ENCODE assay signal across 28 cellular contexts in genomic region chr2:188202777-188203176, GRCh38.
"Had no signal": no experiment of that assay in that cellular context is flagged by ENCODE, and none has a peak within 500 bp of the region (broad histone marks: within the 10 kb centered on the region; RNA-seq: fewer than 3 reads in every experiment).

No MANE protein-coding gene starts in this region.

- H3K27ac Mint-ChIP-seq: immature natural killer cell; mesothelial cell of epicardium; naive B cell; natural killer cell; nephron progenitor cell; neural progenitor cell; progenitor cell of endocrine pancreas; stimulated activated memory B cell treated with anti-CD40 and anti-IgM and Interleukin-4, amounts not matched to agents 10 μg/mL and 1 μg/mL and 100 μg/mL, for 72 hours; stimulated activated naive CD8-positive, alpha-beta T cell treated with anti-CD3 and anti-CD28 coated beads, Interleukin-15, amount 100 ng/mL, for 72 hours had no signal

- H3K4me1 ChIP-seq: heart left ventricle, left ventricle myocardium inferior, neural progenitor cell, right atrium auricular region, right lobe of liver, upper lobe of left lung had no signal

- H3K9me3 ChIP-seq: heart left ventricle, left ventricle myocardium inferior, neutrophil, ovary, right atrium auricular region, right lobe of liver, tibial nerve, upper lobe of left lung had no signal

- DNase-seq: heart left ventricle; hypothalamus; immature natural killer cell; left ventricle myocardium inferior; mesenchymal stem cell; naive B cell; natural killer cell; nephron progenitor cell; occipital lobe; ovary; right lobe of liver; stimulated activated CD4-positive, alpha-beta T cell treated with anti-CD3 and anti-CD28 coated beads, Interleukin-1b, Interleukin-23, amount 100 ng/mL, for 48 hours; stimulated activated CD4-positive, alpha-beta T cell treated with anti-CD3 and anti-CD28 coated beads, Interleukin-2, amount 100 ng/mL, for 48 hours; stimulated activated CD4-positive, alpha-beta T cell treated with anti-CD3 and anti-CD28 coated beads, Interleukin-4, amount 100 ng/mL, for 4 hours; stimulated activated CD8-positive, alpha-beta memory T cell treated with anti-CD3 and anti-CD28 coated beads, Interleukin-4, amount 100 ng/mL, for 48 hours; stimulated activated naive CD4-positive, alpha-beta T cell treated with Interleukin-2 at 50 U/mL for 16 hours; stimulated activated naive CD8-positive, alpha-beta T cell treated with anti-CD3 and anti-CD28 coated beads, Interleukin-15, amount 100 ng/mL, for 72 hours; substantia nigra; upper lobe of left lung had no signal

- ATAC-seq: heart left ventricle; natural killer cell; right lobe of liver; stimulated activated memory B cell treated with anti-CD40 and anti-IgM and Interleukin-4, amounts not matched to agents 10 μg/mL and 1 μg/mL and 100 μg/mL, for 72 hours; stimulated activated naive CD8-positive, alpha-beta T cell treated with anti-CD3 and anti-CD28 coated beads, Interleukin-15, amount 100 ng/mL, for 72 hours had no signal

- H3K27me3 Mint-ChIP-seq: naive B cell; progenitor cell of endocrine pancreas; stimulated activated memory B cell treated with anti-CD40 and anti-IgM and Interleukin-4, amounts not matched to agents 10 μg/mL and 1 μg/mL and 100 μg/mL, for 72 hours; stimulated activated naive CD8-positive, alpha-beta T cell treated with anti-CD3 and anti-CD28 coated beads, Interleukin-15, amount 100 ng/mL, for 72 hours had no signal

- H3K27me3 ChIP-seq: heart left ventricle, neural progenitor cell, neutrophil, ovary, right atrium auricular region, right lobe of liver, tibial nerve, upper lobe of left lung had no signal

- H3K36me3 ChIP-seq: heart left ventricle, left ventricle myocardium inferior, neural progenitor cell, neutrophil, ovary, right atrium auricular region, right lobe of liver, tibial nerve, upper lobe of left lung had no signal

- H3K4me1 Mint-ChIP-seq: immature natural killer cell; naive B cell; natural killer cell; neural progenitor cell; stimulated activated memory B cell treated with anti-CD40 and anti-IgM and Interleukin-4, amounts not matched to agents 10 μg/mL and 1 μg/mL and 100 μg/mL, for 72 hours; stimulated activated naive CD8-positive, alpha-beta T cell treated with anti-CD3 and anti-CD28 coated beads, Interleukin-15, amount 100 ng/mL, for 72 hours had no signal

- H3K27ac ChIP-seq: heart left ventricle, left ventricle myocardium inferior, neural progenitor cell, neutrophil, ovary, right atrium auricular region, right lobe of liver, tibial nerve, upper lobe of left lung had no signal

- FAIRE-seq: islet of Langerhans had no signal

- H3K9me3 Mint-ChIP-seq: nephron progenitor cell, neural progenitor cell had no signal

- H3K9ac ChIP-seq: neural progenitor cell had no signal

- H3K36me3 Mint-ChIP-seq: immature natural killer cell; mesothelial cell of epicardium; naive B cell; neural progenitor cell; stimulated activated memory B cell treated with anti-CD40 and anti-IgM and Interleukin-4, amounts not matched to agents 10 μg/mL and 1 μg/mL and 100 μg/mL, for 72 hours had no signal

- H3K4me3 ChIP-seq: heart left ventricle, left ventricle myocardium inferior, neural progenitor cell, ovary, right atrium auricular region, right lobe of liver, smooth muscle cell, tibial nerve, upper lobe of left lung had no signal

- H3K4me3 Mint-ChIP-seq: immature natural killer cell; mesothelial cell of epicardium; naive B cell; natural killer cell; nephron progenitor cell; neural progenitor cell; stimulated activated memory B cell treated with anti-CD40 and anti-IgM and Interleukin-4, amounts not matched to agents 10 μg/mL and 1 μg/mL and 100 μg/mL, for 72 hours; stimulated activated naive CD8-positive, alpha-beta T cell treated with anti-CD3 and anti-CD28 coated beads, Interleukin-15, amount 100 ng/mL, for 72 hours had no signal
